Comparison of ENCODE assay signal across 1 cellular context in the genomic region with DNA sequence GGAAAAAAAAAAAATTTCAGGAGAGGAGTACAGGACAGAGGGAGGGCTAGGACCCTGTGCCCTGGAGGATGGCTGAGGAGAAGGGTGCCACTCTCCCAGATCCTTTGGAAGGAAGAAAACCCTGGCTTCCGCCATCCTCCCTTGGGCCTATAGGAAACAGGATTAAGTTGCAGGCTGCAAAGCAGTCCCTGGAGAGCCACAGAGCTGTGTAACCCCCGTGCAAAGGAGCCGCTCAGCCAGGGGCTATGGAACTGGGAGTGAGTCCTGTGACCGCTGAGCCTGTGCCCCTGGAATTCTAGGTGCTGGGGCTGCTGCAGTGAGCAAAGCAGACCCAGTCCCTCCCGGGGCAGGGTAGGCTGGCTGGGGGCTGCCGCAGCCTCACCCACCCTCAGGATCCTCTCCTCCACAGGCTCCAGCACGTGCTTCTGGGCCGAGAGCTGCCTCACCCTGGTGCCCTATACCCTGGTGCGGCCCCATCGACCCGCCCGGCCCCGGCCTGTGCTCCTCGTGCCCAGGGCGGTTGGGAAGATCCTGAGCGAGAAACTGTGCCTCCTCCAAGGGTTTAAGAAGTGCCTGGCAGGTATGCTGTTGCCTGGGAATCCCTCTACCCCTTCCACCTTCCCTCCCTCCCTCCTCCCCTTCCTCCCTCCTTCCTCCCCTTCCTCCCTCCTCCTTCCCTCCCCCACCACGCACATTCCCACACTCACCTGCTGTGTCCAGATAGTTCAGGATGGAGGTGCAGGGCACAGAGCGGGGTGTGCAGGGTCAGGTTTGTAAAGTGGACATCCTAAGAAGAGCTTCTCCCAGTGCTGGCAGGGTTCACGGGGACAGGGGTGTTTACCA.
TF ChIP-seq lines count a peak whose summit lies in the region.

No MANE protein-coding gene starts in this region.

TF ChIP-seq in IMR-90, 13 proteins besides CTCF, POLR2A, EP300 and RAD21:
- TF ChIP-seq RFX5 (IDR thresholded peaks at IDR 0.05; ENCODE audit: low read depth, low read length): no peak
